In genomic region chr18:48455555-48456478, GRCh38 we compare ENCODE assay signal across 8 cellular contexts. TPM values are rescaled to one million over a fixed set of nuclear protein-coding genes. Genes with fewer than 3 reads are reported as not detected.
DNase-seq lines count a peak whose midpoint lies in the region; ATAC-seq and TF ChIP-seq lines count a peak whose summit lies in the region.

No MANE protein-coding gene starts in this region.

- no peaks in the 10 kb centered on the region for H3K9me3 Mint-ChIP-seq in stimulated activated naive CD8-positive, alpha-beta T cell treated with anti-CD3 and anti-CD28 coated beads, Interleukin-15, amount 100 ng/mL, for 72 hours

- H3K4me3 ChIP-seq in kidney epithelial cell (ENCODE audit: low read depth, low read length): no peak overlapping the region

- H3K27me3 Mint-ChIP-seq in stimulated activated naive CD8-positive, alpha-beta T cell treated with anti-CD3 and anti-CD28 coated beads, Interleukin-15, amount 100 ng/mL, for 72 hours: peaks cover 83% of the 10 kb centered on the region

- H3K4me1 Mint-ChIP-seq in stimulated activated naive CD8-positive, alpha-beta T cell treated with anti-CD3 and anti-CD28 coated beads, Interleukin-15, amount 100 ng/mL, for 72 hours: peaks cover 31% of the 10 kb centered on the region

- TF ChIP-seq CTCF in kidney epithelial cell (IDR thresholded peaks at IDR 0.05; ENCODE audit: insufficient read depth, low read length, poor library complexity, severe bottlenecking): no peak

- no peaks in the 10 kb centered on the region for H3K27me3 ChIP-seq in kidney epithelial cell (ENCODE audit: control insufficient read depth, insufficient read depth, low read length)

- H3K4me3 Mint-ChIP-seq in stimulated activated naive CD8-positive, alpha-beta T cell treated with anti-CD3 and anti-CD28 coated beads, Interleukin-15, amount 100 ng/mL, for 72 hours: no peak overlapping the region

- no peaks in the 10 kb centered on the region for H3K36me3 ChIP-seq in kidney epithelial cell (ENCODE audit: control insufficient read depth, insufficient read depth, low read length)

- H3K27ac Mint-ChIP-seq in stimulated activated naive CD8-positive, alpha-beta T cell treated with anti-CD3 and anti-CD28 coated beads, Interleukin-15, amount 100 ng/mL, for 72 hours: peak overlapping the region in 1 of 2 donors; percentile 89

- peak; percentile 10 to 28 (median 16) for DNase-seq in stimulated activated CD4-positive, alpha-beta T cell treated with anti-CD3 and anti-CD28 coated beads, Interleukin-12 subunit alpha, Interleukin-12 subunit beta, amount 100 ng/mL, for 48 hours (ENCODE audit: low read depth in 2 of 3, low spot score in 1 of 3)
- no peak for DNase-seq in stimulated activated CD4-positive, alpha-beta T cell treated with anti-CD3 and anti-CD28 coated beads, Interleukin-12 subunit alpha, Interleukin-12 subunit beta, amount 100 ng/mL, for 4 hours
- peak; percentile 28 for DNase-seq in activated effector memory CD4-positive, alpha-beta T cell treated with Interleukin-2 at 50 U/mL for 16 hours
- DNase-seq in kidney epithelial cell (ENCODE audit: low read depth) (peak; percentile 98), SHP77 treated with DMSO at 0.1 percent for 48 hours (lab: John Stamatoyannopoulos, UW) (no peak)
- peak; percentile 42 to 55 for DNase-seq in stimulated activated naive CD8-positive, alpha-beta T cell treated with anti-CD3 and anti-CD28 coated beads, Interleukin-15, amount 100 ng/mL, for 72 hours

- ATAC-seq in stimulated activated naive CD8-positive, alpha-beta T cell treated with anti-CD3 and anti-CD28 coated beads, Interleukin-15, amount 100 ng/mL, for 72 hours: peak; percentile 83
- ATAC-seq in GM21737 (IDR thresholded peaks at IDR 0.05; ENCODE audit: unreplicated experiment) (no peak), HG03039 (IDR thresholded peaks at IDR 0.05; ENCODE audit: unreplicated experiment) (no peak)

RNA-seq across cellular contexts. Expression of gene ZBTB7C, which starts 46.6 kb away (rescaled TPM):
- 0.82 and 1.1 TPM in 2 replicates for total RNA-seq in kidney epithelial cell

Comparison
In these comparisons a context has a peak if more than half of its experiments do, and no peak if none do; other contexts are left out.
1. DNase-seq: peak in stimulated activated CD4-positive, alpha-beta T cell treated with anti-CD3 and anti-CD28 coated beads, Interleukin-12 subunit alpha, Interleukin-12 subunit beta, amount 100 ng/mL, for 48 hours (3 of 3), activated effector memory CD4-positive, alpha-beta T cell treated with Interleukin-2 at 50 U/mL for 16 hours (single experiment), kidney epithelial cell (single experiment) and stimulated activated naive CD8-positive, alpha-beta T cell treated with anti-CD3 and anti-CD28 coated beads, Interleukin-15, amount 100 ng/mL, for 72 hours (2 of 2); none in stimulated activated CD4-positive, alpha-beta T cell treated with anti-CD3 and anti-CD28 coated beads, Interleukin-12 subunit alpha, Interleukin-12 subunit beta, amount 100 ng/mL, for 4 hours (single experiment) and SHP77 treated with DMSO at 0.1 percent for 48 hours (single experiment).